Comparison of ENCODE assay signal across 2 cellular contexts in the genomic region with DNA sequence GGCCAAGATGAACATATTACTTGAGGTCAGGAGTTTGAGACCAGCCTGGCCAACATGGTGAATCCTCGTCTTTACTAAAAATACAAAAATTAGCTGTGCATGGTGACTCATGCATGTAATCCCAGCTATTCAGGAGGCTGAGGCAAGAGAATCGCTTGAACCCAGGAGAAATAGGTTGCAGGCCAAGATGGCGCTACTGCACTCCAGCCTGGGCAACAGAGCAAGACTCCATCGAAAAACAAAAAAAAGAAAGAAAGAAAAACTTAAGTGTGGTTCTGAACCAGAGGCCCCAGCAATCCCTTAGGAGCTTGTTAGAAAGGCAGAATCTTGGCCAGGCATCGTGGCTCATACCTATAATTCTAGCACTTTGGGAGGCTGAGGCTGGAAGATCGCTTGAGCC.
A peak's percentile ranks its signal among the peaks of the same experiment; 100 is the strongest.
TF ChIP-seq lines count a peak whose summit lies in the region.

No MANE protein-coding gene starts in this region.

TF ChIP-seq in HCT116, 20 proteins besides CTCF, POLR2A, EP300 and RAD21:
- no peak for TF ChIP-seq CBX3 (IDR thresholded peaks at IDR 0.05; ENCODE audit: low read depth)
- TF ChIP-seq JUND (IDR thresholded peaks at IDR 0.05) = no peak
- no peak for TF ChIP-seq CEBPB (IDR thresholded peaks at IDR 0.05; ENCODE audit: low read depth)
- no peak for TF ChIP-seq EZH2phosphoT487 (IDR thresholded peaks at IDR 0.05; ENCODE audit: borderline replicate concordance)
- TF ChIP-seq ZFX (IDR thresholded peaks at IDR 0.05) = no peak
- TF ChIP-seq ZNF274 (IDR thresholded peaks at IDR 0.05; ENCODE audit: low read depth, low read length) = no peak
- no peak for TF ChIP-seq SP1 (IDR thresholded peaks at IDR 0.05; ENCODE audit: low read depth)
- no peak for TF ChIP-seq POLR2AphosphoS5 (IDR thresholded peaks at IDR 0.05; ENCODE audit: low read depth, low read length)
- TF ChIP-seq TCF7L2 (IDR thresholded peaks at IDR 0.05; ENCODE audit: borderline replicate concordance, extremely low read depth, insufficient read depth, insufficient read length) = no peak
- TF ChIP-seq, protein P1, sequence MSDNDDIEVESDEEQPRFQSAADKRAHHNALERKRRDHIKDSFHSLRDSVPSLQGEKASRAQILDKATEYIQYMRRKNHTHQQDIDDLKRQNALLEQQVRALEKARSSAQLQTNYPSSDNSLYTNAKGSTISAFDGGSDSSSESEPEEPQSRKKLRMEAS (IDR thresholded peaks at IDR 0.05) = no peak
- no peak for TF ChIP-seq SRF (IDR thresholded peaks at IDR 0.05; ENCODE audit: low read depth)
- no peak for TF ChIP-seq YY1 (IDR thresholded peaks at IDR 0.05; ENCODE audit: extremely low read depth, insufficient replicate concordance, low read depth, low read length)
- no peak for TF ChIP-seq EZH2 (IDR thresholded peaks at IDR 0.05)
- no peak for TF ChIP-seq EGR1 (IDR thresholded peaks at IDR 0.05; ENCODE audit: low read depth)
- no peak for TF ChIP-seq ATF3 (IDR thresholded peaks at IDR 0.05)
- no peak for TF ChIP-seq FOSL1 (IDR thresholded peaks at IDR 0.05; ENCODE audit: low read depth)
- no peak for TF ChIP-seq SIN3A (IDR thresholded peaks at IDR 0.05; ENCODE audit: low read depth)
- TF ChIP-seq, protein P2, sequence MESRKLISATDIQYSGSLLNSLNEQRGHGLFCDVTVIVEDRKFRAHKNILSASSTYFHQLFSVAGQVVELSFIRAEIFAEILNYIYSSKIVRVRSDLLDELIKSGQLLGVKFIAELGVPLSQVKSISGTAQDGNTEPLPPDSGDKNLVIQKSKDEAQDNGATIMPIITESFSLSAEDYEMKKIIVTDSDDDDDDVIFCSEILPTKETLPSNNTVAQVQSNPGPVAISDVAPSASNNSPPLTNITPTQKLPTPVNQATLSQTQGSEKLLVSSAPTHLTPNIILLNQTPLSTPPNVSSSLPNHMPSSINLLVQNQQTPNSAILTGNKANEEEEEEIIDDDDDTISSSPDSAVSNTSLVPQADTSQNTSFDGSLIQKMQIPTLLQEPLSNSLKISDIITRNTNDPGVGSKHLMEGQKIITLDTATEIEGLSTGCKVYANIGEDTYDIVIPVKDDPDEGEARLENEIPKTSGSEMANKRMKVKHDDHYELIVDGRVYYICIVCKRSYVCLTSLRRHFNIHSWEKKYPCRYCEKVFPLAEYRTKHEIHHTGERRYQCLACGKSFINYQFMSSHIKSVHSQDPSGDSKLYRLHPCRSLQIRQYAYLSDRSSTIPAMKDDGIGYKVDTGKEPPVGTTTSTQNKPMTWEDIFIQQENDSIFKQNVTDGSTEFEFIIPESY (IDR thresholded peaks at IDR 0.05; ENCODE audit: extremely low read depth, insufficient replicate concordance, low read length) = no peak
- no peak for TF ChIP-seq ELF1 (IDR thresholded peaks at IDR 0.05; ENCODE audit: borderline replicate concordance, low read depth)
- TF ChIP-seq, protein P3, sequence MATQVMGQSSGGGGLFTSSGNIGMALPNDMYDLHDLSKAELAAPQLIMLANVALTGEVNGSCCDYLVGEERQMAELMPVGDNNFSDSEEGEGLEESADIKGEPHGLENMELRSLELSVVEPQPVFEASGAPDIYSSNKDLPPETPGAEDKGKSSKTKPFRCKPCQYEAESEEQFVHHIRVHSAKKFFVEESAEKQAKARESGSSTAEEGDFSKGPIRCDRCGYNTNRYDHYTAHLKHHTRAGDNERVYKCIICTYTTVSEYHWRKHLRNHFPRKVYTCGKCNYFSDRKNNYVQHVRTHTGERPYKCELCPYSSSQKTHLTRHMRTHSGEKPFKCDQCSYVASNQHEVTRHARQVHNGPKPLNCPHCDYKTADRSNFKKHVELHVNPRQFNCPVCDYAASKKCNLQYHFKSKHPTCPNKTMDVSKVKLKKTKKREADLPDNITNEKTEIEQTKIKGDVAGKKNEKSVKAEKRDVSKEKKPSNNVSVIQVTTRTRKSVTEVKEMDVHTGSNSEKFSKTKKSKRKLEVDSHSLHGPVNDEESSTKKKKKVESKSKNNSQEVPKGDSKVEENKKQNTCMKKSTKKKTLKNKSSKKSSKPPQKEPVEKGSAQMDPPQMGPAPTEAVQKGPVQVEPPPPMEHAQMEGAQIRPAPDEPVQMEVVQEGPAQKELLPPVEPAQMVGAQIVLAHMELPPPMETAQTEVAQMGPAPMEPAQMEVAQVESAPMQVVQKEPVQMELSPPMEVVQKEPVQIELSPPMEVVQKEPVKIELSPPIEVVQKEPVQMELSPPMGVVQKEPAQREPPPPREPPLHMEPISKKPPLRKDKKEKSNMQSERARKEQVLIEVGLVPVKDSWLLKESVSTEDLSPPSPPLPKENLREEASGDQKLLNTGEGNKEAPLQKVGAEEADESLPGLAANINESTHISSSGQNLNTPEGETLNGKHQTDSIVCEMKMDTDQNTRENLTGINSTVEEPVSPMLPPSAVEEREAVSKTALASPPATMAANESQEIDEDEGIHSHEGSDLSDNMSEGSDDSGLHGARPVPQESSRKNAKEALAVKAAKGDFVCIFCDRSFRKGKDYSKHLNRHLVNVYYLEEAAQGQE (IDR thresholded peaks at IDR 0.05; ENCODE audit: low read depth) = no peak

TF ChIP-seq in K562, 482 proteins besides CTCF, POLR2A, EP300 and RAD21:
- no peak for TF ChIP-seq CBFA2T3 (IDR thresholded peaks at IDR 0.05)
- TF ChIP-seq BCOR (IDR thresholded peaks at IDR 0.05) = peak; percentile 54; the same call in 1 of the 2 replicates
